In genomic region chr7:70294512-70294911, GRCh38 we compare ENCODE assay signal across 8 cellular contexts.
"Had no signal": no experiment of that assay in that cellular context is flagged by ENCODE, and none has a peak within 500 bp of the region (broad histone marks: within the 10 kb centered on the region; RNA-seq: fewer than 3 reads in every experiment).

No MANE protein-coding gene starts in this region.

- H3K27ac ChIP-seq: GM23248 had no signal

- H3K4me1 ChIP-seq: HAP-1 had no signal

- H3K9me3 ChIP-seq: HAP-1 had no signal

- DNase-seq: GM23248, GOT3, H7, HFFc6, IMR-90 had no signal

- H3K4me3 ChIP-seq: GM23248, HAP-1, K562 had no signal

- ATAC-seq: HCT116, K562 had no signal

- H3K36me3 ChIP-seq: HAP-1 had no signal
